ENCODE assay signal across 35 cellular contexts in the genomic region with DNA sequence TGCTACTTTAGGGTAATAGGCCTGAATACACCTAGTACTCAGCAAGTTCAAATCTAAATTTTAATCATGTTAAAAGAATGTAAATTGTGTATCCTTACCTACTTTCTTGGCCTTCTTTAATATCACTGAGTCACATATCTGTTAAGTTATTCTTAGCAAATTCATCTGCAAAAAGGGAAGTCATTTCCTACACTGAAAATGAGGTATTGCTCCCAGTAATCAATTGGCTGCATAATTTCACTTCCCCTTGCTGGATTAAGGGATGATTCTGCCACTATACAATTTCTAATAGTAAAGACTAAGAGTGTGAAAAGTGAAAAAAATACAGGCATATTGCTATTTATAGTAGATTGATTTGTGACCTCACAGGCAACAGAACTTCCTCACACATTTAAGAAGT. TPM values are rescaled to one million over a fixed set of nuclear protein-coding genes. Genes with fewer than 3 reads are reported as not detected.
A peak's percentile ranks its signal among the peaks of the same experiment; 100 is the strongest.
DNase-seq lines count a peak whose midpoint lies in the region; ATAC-seq and TF ChIP-seq lines count a peak whose summit lies in the region.
"Had no signal": no experiment of that assay in that cellular context is flagged by ENCODE, and none has a peak within 500 bp of the region (broad histone marks: within the 10 kb centered on the region; RNA-seq: fewer than 3 reads in every experiment).

No MANE protein-coding gene starts in this region.

- H3K4me3 ChIP-seq in neural progenitor cell = no peak overlapping the region
- H3K4me3 ChIP-seq: BLaER1 had no signal

- peaks cover 16% of the 10 kb centered on the region for H3K27me3 ChIP-seq in neural progenitor cell
- H3K27me3 ChIP-seq: BLaER1 had no signal

- no peak overlapping the region for H3K27ac ChIP-seq in neural progenitor cell
- H3K27ac ChIP-seq: BLaER1, VCaP had no signal

- no peak for ATAC-seq in GM19328 (IDR thresholded peaks at IDR 0.05; ENCODE audit: unreplicated experiment)
- ATAC-seq: activated CD4-positive, alpha-beta T cell treated with anti-CD3 and anti-CD28 coated beads for 36 hours; activated CD8-positive, alpha-beta T cell treated with anti-CD3 and anti-CD28 coated beads for 36 hours; esophagus mucosa; natural killer cell treated with Interleukin-12 subunit alpha and Interleukin-12 subunit beta and Interleukin-15 and Interleukin-18, amount 100 ng/mL, for 72 hours; PC-3; SK-N-SH treated with all-trans-retinoic acid at 6 μM for 48 hours; stimulated activated memory B cell treated with anti-CD40 and anti-IgM and Interleukin-4, amounts not matched to agents 10 μg/mL and 1 μg/mL and 100 μg/mL, for 72 hours had no signal

- in situ Hi-C loops in KBM-7 (cut with MboI; ENCODE audit: low pct_unique_long_range_greater_than_20kb, low sequenced_read_pairs) = no loop called here

- H3K4me1 ChIP-seq in neural progenitor cell = peaks cover under 1% of the 10 kb centered on the region
- H3K4me1 ChIP-seq: BLaER1 had no signal

- H2AFZ ChIP-seq in neural progenitor cell (replicated peaks) = no peak overlapping the region

- no peaks in the 10 kb centered on the region for H4K20me1 ChIP-seq in neural progenitor cell (ENCODE audit: low read depth)
- H4K20me1 ChIP-seq: BLaER1 had no signal

- no peak overlapping the region for H3K9ac ChIP-seq in neural progenitor cell
- H3K9ac ChIP-seq: BLaER1 had no signal

- no peaks in the 10 kb centered on the region for H3K36me3 Mint-ChIP-seq in neural progenitor cell
- H3K36me3 Mint-ChIP-seq: activated naive CD4-positive, alpha-beta T cell treated with anti-CD3 and anti-CD28 coated beads, Interleukin-2, amount 10 ng/mL, durations not matched to agents 7 days and 5 days; brain; IgD-negative memory B cell; natural killer cell treated with Interleukin-12 subunit alpha and Interleukin-12 subunit beta and Interleukin-15 and Interleukin-18, amount 100 ng/mL, for 72 hours; stimulated activated memory B cell treated with anti-CD40 and anti-IgM and Interleukin-4, amounts not matched to agents 10 μg/mL and 1 μg/mL and 100 μg/mL, for 72 hours had no signal

- TF ChIP-seq CTCF in neural progenitor cell (IDR thresholded peaks at IDR 0.05) = no peak

- H3K9me3 Mint-ChIP-seq in neural progenitor cell = no peaks in the 10 kb centered on the region
- H3K9me3 Mint-ChIP-seq: activated CD8-positive, alpha-beta T cell treated with anti-CD3 and anti-CD28 coated beads for 36 hours; activated naive CD4-positive, alpha-beta T cell treated with anti-CD3 and anti-CD28 coated beads, Interleukin-2, amount 10 ng/mL, durations not matched to agents 7 days and 5 days; IgD-negative memory B cell; natural killer cell treated with Interleukin-12 subunit alpha and Interleukin-12 subunit beta and Interleukin-15 and Interleukin-18, amount 100 ng/mL, for 72 hours; stimulated activated memory B cell treated with anti-CD40 and anti-IgM and Interleukin-4, amounts not matched to agents 10 μg/mL and 1 μg/mL and 100 μg/mL, for 72 hours had no signal

- no peaks in the 10 kb centered on the region for H3K9me3 ChIP-seq in neural progenitor cell (ENCODE audit: low read depth)
- H3K9me3 ChIP-seq: BLaER1 had no signal

- peaks cover 6% of the 10 kb centered on the region for H3K27me3 Mint-ChIP-seq in neural progenitor cell (ENCODE audit: insufficient read depth, low read depth)
- H3K27me3 Mint-ChIP-seq: IgD-negative memory B cell; stimulated activated memory B cell treated with anti-CD40 and anti-IgM and Interleukin-4, amounts not matched to agents 10 μg/mL and 1 μg/mL and 100 μg/mL, for 72 hours had no signal

- no peak overlapping the region for H3K27ac Mint-ChIP-seq in neural progenitor cell
- H3K27ac Mint-ChIP-seq: activated CD4-positive, alpha-beta T cell treated with anti-CD3 and anti-CD28 coated beads for 36 hours; activated CD8-positive, alpha-beta T cell treated with anti-CD3 and anti-CD28 coated beads for 36 hours; activated naive CD4-positive, alpha-beta T cell treated with anti-CD3 and anti-CD28 coated beads, Interleukin-2, amount 10 ng/mL, durations not matched to agents 7 days and 5 days; brain; IgD-negative memory B cell; natural killer cell treated with Interleukin-12 subunit alpha and Interleukin-12 subunit beta and Interleukin-15 and Interleukin-18, amount 100 ng/mL, for 72 hours; stimulated activated memory B cell treated with anti-CD40 and anti-IgM and Interleukin-4, amounts not matched to agents 10 μg/mL and 1 μg/mL and 100 μg/mL, for 72 hours had no signal

- no peaks in the 10 kb centered on the region for H3K79me2 ChIP-seq in neural progenitor cell (ENCODE audit: low read depth)

- peaks cover 8% of the 10 kb centered on the region for H3K4me1 Mint-ChIP-seq in neural progenitor cell

- H3K4me3 Mint-ChIP-seq in neural progenitor cell = no peak overlapping the region
- H3K4me3 Mint-ChIP-seq: activated CD4-positive, alpha-beta T cell treated with anti-CD3 and anti-CD28 coated beads for 36 hours; activated CD8-positive, alpha-beta T cell treated with anti-CD3 and anti-CD28 coated beads for 36 hours; activated naive CD4-positive, alpha-beta T cell treated with anti-CD3 and anti-CD28 coated beads, Interleukin-2, amount 10 ng/mL, durations not matched to agents 7 days and 5 days; brain; natural killer cell treated with Interleukin-12 subunit alpha and Interleukin-12 subunit beta and Interleukin-15 and Interleukin-18, amount 100 ng/mL, for 72 hours; stimulated activated memory B cell treated with anti-CD40 and anti-IgM and Interleukin-4, amounts not matched to agents 10 μg/mL and 1 μg/mL and 100 μg/mL, for 72 hours had no signal

- no peak overlapping the region for H3K4me2 ChIP-seq in neural progenitor cell
- H3K4me2 ChIP-seq: BLaER1 had no signal

- H3F3A ChIP-seq in neural progenitor cell (ENCODE audit: low read depth) = peaks cover under 1% of the 10 kb centered on the region

- DNase-seq in KBM-7 (peak; percentile 38), NOMO-1 treated with DMSO at 0.1 percent for 48 hours (lab: John Stamatoyannopoulos, UW; ENCODE audit: unreplicated experiment) (peak; percentile 88), SKM-1 treated with dmso at 0.1 percent for 144 hours (lab: John Stamatoyannopoulos, UW; ENCODE audit: unreplicated experiment) (peak; percentile 30), neural progenitor cell (ENCODE audit: low spot score) (no peak), retina (no peak), iPS-NIHi11 (ENCODE audit: low spot score) (no peak)
- DNase-seq: activated CD4-positive, alpha-beta T cell treated with anti-CD3 and anti-CD28 coated beads for 36 hours; activated CD8-positive, alpha-beta memory T cell treated with anti-CD3 and anti-CD28 coated beads, Interleukin-2, amount 50 U/mL, for 48 hours; activated CD8-positive, alpha-beta T cell treated with anti-CD3 and anti-CD28 coated beads for 36 hours; activated naive CD4-positive, alpha-beta T cell treated with anti-CD3 and anti-CD28 coated beads, Interleukin-2, amount 10 ng/mL, durations not matched to agents 7 days and 5 days; cerebellar nuclear complex; foreskin fibroblast; head of caudate nucleus; islet precursor cell; NCI-H1436; NCI-H2081 treated with DMSO at 0.1 percent for 48 hours; NCI-H345; NCI-H69; PC-3; stimulated activated CD4-positive, alpha-beta T cell treated with anti-CD3 and anti-CD28 coated beads, Interleukin-15, amount 100 ng/mL, for 24 hours had no signal

- H3K36me3 ChIP-seq in neural progenitor cell = no peaks in the 10 kb centered on the region
- H3K36me3 ChIP-seq: BLaER1 had no signal

RNA-seq across cellular contexts. Expression of a gene that starts 47.8 kb away (rescaled TPM):
- total RNA-seq in neural progenitor cell (ENCODE audit: low replicate concordance) = not detected in 2 replicates
- total RNA-seq: activated CD4-positive, alpha-beta T cell treated with anti-CD3 and anti-CD28 coated beads for 36 hours; activated CD8-positive, alpha-beta T cell treated with anti-CD3 and anti-CD28 coated beads for 36 hours; dermis microvascular lymphatic vessel endothelial cell; esophagus mucosa; liver; MCF 10A; natural killer cell treated with Interleukin-12 subunit alpha and Interleukin-12 subunit beta and Interleukin-15 and Interleukin-18, amount 100 ng/mL, for 72 hours; omental fat pad; PC-3; subcutaneous adipose tissue; T-helper 2 cell treated with Interferon-gamma antibody and Interleukin-4, amounts not matched to agents 100 ng/mL and 5 ng/mL, for 36 hours had no signal

Comparison
In these comparisons a context has a peak if more than half of its experiments do, and no peak if none do; other contexts are left out.
1. DNase-seq: peak in KBM-7 (single experiment), NOMO-1 treated with DMSO at 0.1 percent for 48 hours (single experiment) and SKM-1 treated with dmso at 0.1 percent for 144 hours (single experiment); none in neural progenitor cell (single experiment), retina (single experiment) and iPS-NIHi11 (single experiment).